ENCODE assay signal across 7 cellular contexts in genomic region chr6:170145716-170146501, GRCh38.
A peak's percentile ranks its signal among the peaks of the same experiment; 100 is the strongest.
DNase-seq lines count a peak whose midpoint lies in the region; ATAC-seq, FAIRE-seq and TF ChIP-seq lines count a peak whose summit lies in the region.
"Not testable (repeated sequence)": the region's sequence is repeated elsewhere in the genome, so short reads cannot be mapped to it uniquely, and the experiment has no call there.

No MANE protein-coding gene starts in this region.

- DNase-seq in GM12891 (ENCODE audit: insufficient read length, low spot score); activated CD4-positive, alpha-beta T cell treated with anti-CD3 and anti-CD28 coated beads, Interleukin-2, amount 10 ng/mL, durations not matched to agents 24 days and 14 days; astrocyte (ENCODE audit: low read depth); epithelial cell of prostate (ENCODE audit: low read depth, low spot score): not testable (repeated sequence)
- DNase-seq in naive thymus-derived CD8-positive, alpha-beta T cell: peak in 3 of 10 donors; percentile 11 to 63 (median 45)
- DNase-seq in stimulated activated CD8-positive, alpha-beta memory T cell treated with anti-CD3 and anti-CD28 coated beads, Interleukin-7, amount 100 ng/mL, for 4 hours (ENCODE audit: low read depth in 2 of 2): peak; percentile 21 to 22

- ATAC-seq in activated T-helper 17 cell treated with anti-CD3 and anti-CD28 coated beads, Interleukin-2, amount 50 U/mL, for 72 hours (replicated peaks): peak; percentile 37
- ATAC-seq in naive thymus-derived CD8-positive, alpha-beta T cell: peak in 1 of 2 donors; percentile 19

- peaks cover 20% of the 10 kb centered on the region for H3K4me1 Mint-ChIP-seq in activated CD4-positive, alpha-beta T cell treated with anti-CD3 and anti-CD28 coated beads, Interleukin-2, amount 10 ng/mL, durations not matched to agents 24 days and 14 days
- peaks cover 29% of the 10 kb centered on the region for H3K4me1 Mint-ChIP-seq in activated T-helper 17 cell treated with anti-CD3 and anti-CD28 coated beads, Interleukin-2, amount 50 U/mL, for 72 hours
- peaks cover 10% of the 10 kb centered on the region for H3K4me1 Mint-ChIP-seq in astrocyte (ENCODE audit: low read depth, unreplicated experiment)
- H3K4me1 Mint-ChIP-seq in naive thymus-derived CD8-positive, alpha-beta T cell: peaks cover 51 to 63% (median 57%) of the 10 kb centered on the region in 4 donors

- H3K27ac Mint-ChIP-seq in activated CD4-positive, alpha-beta T cell treated with anti-CD3 and anti-CD28 coated beads, Interleukin-2, amount 10 ng/mL, durations not matched to agents 24 days and 14 days: peak overlapping the region; percentile 83
- peak overlapping the region; percentile 88 for H3K27ac Mint-ChIP-seq in activated T-helper 17 cell treated with anti-CD3 and anti-CD28 coated beads, Interleukin-2, amount 50 U/mL, for 72 hours
- H3K27ac Mint-ChIP-seq in astrocyte (ENCODE audit: unreplicated experiment): not testable (repeated sequence)
- peak overlapping the region; percentile 79 to 99 (median 94) for H3K27ac Mint-ChIP-seq in naive thymus-derived CD8-positive, alpha-beta T cell

- not testable (repeated sequence) for H3K4me3 ChIP-seq in astrocyte (ENCODE audit: insufficient read depth, low read depth, low read length)

- not testable (repeated sequence) for H3K36me3 ChIP-seq in astrocyte (ENCODE audit: insufficient read depth, low read length)

- not testable (repeated sequence) for H4K20me1 ChIP-seq in astrocyte (ENCODE audit: insufficient read depth, low read length)

- POLR2A ChIA-PET in naive thymus-derived CD8-positive, alpha-beta T cell (lab: Charles Lee): interaction anchor here (0.6 to 4.8 kb wide), 4 partner anchors 35 to 145 kb away, joined by 4 to 77 read pairs (median 12); partner anchors contain the start of gene DLL1

- H3K27me3 Mint-ChIP-seq in activated CD4-positive, alpha-beta T cell treated with anti-CD3 and anti-CD28 coated beads, Interleukin-2, amount 10 ng/mL, durations not matched to agents 24 days and 14 days; activated T-helper 17 cell treated with anti-CD3 and anti-CD28 coated beads, Interleukin-2, amount 50 U/mL, for 72 hours; naive thymus-derived CD8-positive, alpha-beta T cell: not testable (repeated sequence)
- H3K27me3 Mint-ChIP-seq in astrocyte (ENCODE audit: low read depth, unreplicated experiment): peaks cover 53% of the 10 kb centered on the region

- H3K4me2 ChIP-seq in astrocyte (ENCODE audit: low read length): not testable (repeated sequence)

- not testable (repeated sequence) for H3K9me3 ChIP-seq in astrocyte (ENCODE audit: insufficient read depth, low read depth, low read length)

- not testable (repeated sequence) for TF ChIP-seq CTCF in astrocyte (IDR thresholded peaks at IDR 0.05; ENCODE audit: insufficient read depth, low read depth, low read length)

- H3K27me3 ChIP-seq in astrocyte (ENCODE audit: insufficient read depth, low read length): not testable (repeated sequence)

- not testable (repeated sequence) for H3K79me2 ChIP-seq in astrocyte (ENCODE audit: insufficient read depth, low read length)

- intact Hi-C loops in activated CD4-positive, alpha-beta T cell treated with anti-CD3 and anti-CD28 coated beads, Interleukin-2, amount 10 ng/mL, durations not matched to agents 24 days and 14 days (cut with micrococcal nuclease): loop anchor here (10.0 kb wide), 1 partner anchor 149 kb away; the partner anchor contains the start of gene DLL1

- not testable (repeated sequence) for H3K27ac ChIP-seq in astrocyte (ENCODE audit: low read depth, low read length)
- H3K27ac ChIP-seq in epithelial cell of prostate: peak overlapping the region; percentile 79

- not testable (repeated sequence) for H3K9ac ChIP-seq in astrocyte (ENCODE audit: low read length)

- not testable (repeated sequence) for TF ChIP-seq POLR2A in GM12891 (IDR thresholded peaks at IDR 0.05; ENCODE audit: low read depth, low read length)

- peak; percentile 100 for FAIRE-seq in GM12891 (lab: Jason Lieb, UNC)
- peak; percentile 100 for FAIRE-seq in astrocyte (lab: Jason Lieb, UNC)

- not testable (repeated sequence) for H3K9me3 Mint-ChIP-seq in activated CD4-positive, alpha-beta T cell treated with anti-CD3 and anti-CD28 coated beads, Interleukin-2, amount 10 ng/mL, durations not matched to agents 24 days and 14 days
- peaks cover 11% of the 10 kb centered on the region for H3K9me3 Mint-ChIP-seq in activated T-helper 17 cell treated with anti-CD3 and anti-CD28 coated beads, Interleukin-2, amount 50 U/mL, for 72 hours
- H3K9me3 Mint-ChIP-seq in astrocyte (ENCODE audit: unreplicated experiment): peaks cover 10% of the 10 kb centered on the region
- peaks cover 0 to 11% (median 3%) of the 10 kb centered on the region in 9 donors for H3K9me3 Mint-ChIP-seq in naive thymus-derived CD8-positive, alpha-beta T cell

- H2AFZ ChIP-seq in astrocyte (ENCODE audit: low read depth, low read length): not testable (repeated sequence)

- H3K4me1 ChIP-seq in astrocyte (ENCODE audit: insufficient read depth, low read length): not testable (repeated sequence)

- H3K36me3 Mint-ChIP-seq in activated CD4-positive, alpha-beta T cell treated with anti-CD3 and anti-CD28 coated beads, Interleukin-2, amount 10 ng/mL, durations not matched to agents 24 days and 14 days (ENCODE audit: low read depth); activated T-helper 17 cell treated with anti-CD3 and anti-CD28 coated beads, Interleukin-2, amount 50 U/mL, for 72 hours (ENCODE audit: low read depth); astrocyte (ENCODE audit: low read depth, unreplicated experiment); naive thymus-derived CD8-positive, alpha-beta T cell: not testable (repeated sequence)

- not testable (repeated sequence) for H3K4me3 Mint-ChIP-seq in activated CD4-positive, alpha-beta T cell treated with anti-CD3 and anti-CD28 coated beads, Interleukin-2, amount 10 ng/mL, durations not matched to agents 24 days and 14 days; astrocyte (ENCODE audit: unreplicated experiment)
- peak overlapping the region; percentile 1 for H3K4me3 Mint-ChIP-seq in activated T-helper 17 cell treated with anti-CD3 and anti-CD28 coated beads, Interleukin-2, amount 50 U/mL, for 72 hours
- peak overlapping the region in 7 of 10 donors; percentile 29 to 94 (median 73) for H3K4me3 Mint-ChIP-seq in naive thymus-derived CD8-positive, alpha-beta T cell
